Comparison of ENCODE assay signal across 8 cellular contexts in the genomic region with DNA sequence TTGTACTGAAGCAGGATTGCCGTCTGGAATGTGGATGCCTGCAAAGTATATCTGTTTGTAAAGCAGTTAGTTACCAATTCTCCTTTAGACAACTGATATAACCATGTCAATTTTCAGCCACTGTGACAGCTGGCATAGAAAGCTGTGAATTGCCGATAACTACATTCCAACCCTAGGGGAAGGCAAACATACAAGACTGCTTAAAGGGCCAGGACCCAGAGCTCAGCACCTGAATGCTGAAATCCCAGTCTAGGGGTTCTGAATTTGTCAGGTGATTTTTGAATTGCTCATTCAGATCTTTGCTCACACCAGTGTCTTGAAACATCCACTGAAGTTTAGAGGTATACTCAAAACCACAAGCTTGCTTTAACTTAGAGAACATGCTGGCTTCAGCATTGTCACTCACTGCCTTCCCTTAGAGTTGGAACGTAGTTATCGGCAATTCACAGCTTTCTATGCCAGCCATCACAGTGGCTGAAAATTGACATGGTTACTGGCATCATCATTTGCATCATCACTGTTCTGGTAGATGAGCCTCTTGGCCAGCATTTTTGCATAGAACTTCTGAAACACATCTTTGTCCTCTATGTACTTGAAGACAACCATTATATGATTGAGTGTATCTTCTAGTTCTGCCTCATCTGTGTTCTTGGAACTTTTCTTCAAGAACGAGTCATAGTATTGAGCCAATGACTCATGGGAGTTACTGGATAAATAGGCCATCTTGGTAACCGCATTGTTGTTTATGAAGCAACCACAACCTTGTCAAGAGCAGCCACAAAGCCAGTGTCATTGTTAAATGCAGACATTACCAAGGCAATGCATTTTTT.
A peak's percentile ranks its signal among the peaks of the same experiment; 100 is the strongest.
DNase-seq lines count a peak whose midpoint lies in the region; ATAC-seq and TF ChIP-seq lines count a peak whose summit lies in the region.

No MANE protein-coding gene starts in this region.

- no peaks in the 10 kb centered on the region for H3K9me3 ChIP-seq in tibial artery

- no peaks in the 10 kb centered on the region for H3K4me1 ChIP-seq in tibial artery

- TF ChIP-seq POLR2A in NB4 (IDR thresholded peaks at IDR 0.05; ENCODE audit: extremely low read depth, insufficient read length), result no peak

- intact Hi-C loops in tibial artery (cut with DNase I; ENCODE audit: low total_unique reads), result no loop called here

- H3K4me3 ChIP-seq in NB4 (ENCODE audit: low read depth, low read length) (no peak overlapping the region), fibroblast of villous mesenchyme (ENCODE audit: low read depth, low read length) (no peak overlapping the region), tibial artery (no peak overlapping the region)

- TF ChIP-seq CTCF in NB4 (IDR thresholded peaks at IDR 0.05; ENCODE audit: low read depth, low read length), result no peak
- no peak for TF ChIP-seq CTCF in fibroblast of villous mesenchyme (IDR thresholded peaks at IDR 0.05; ENCODE audit: insufficient read depth, low read depth, low read length)
- no peak for TF ChIP-seq CTCF in tibial artery (IDR thresholded peaks at IDR 0.05)

- peak; percentile 93 for ATAC-seq in GM21619 (IDR thresholded peaks at IDR 0.05; ENCODE audit: unreplicated experiment)

- DNase-seq in EH (ENCODE audit: low read depth) (peak; percentile 92), NB4 (ENCODE audit: low read depth) (peak; percentile 76), fibroblast of villous mesenchyme (ENCODE audit: low read depth) (peak; percentile 73), AML-193 (lab: John Stamatoyannopoulos, UW) (no peak), tibial artery (no peak), NCI-H187 treated with DMSO at 0.1 percent for 48 hours (lab: John Stamatoyannopoulos, UW) (no peak)
- no peak for DNase-seq in activated CD8-positive, alpha-beta memory T cell treated with anti-CD3 and anti-CD28 coated beads, Interleukin-2, amount 50 U/mL, for 48 hours

- H3K27ac ChIP-seq in tibial artery, result no peak overlapping the region

- H3K36me3 ChIP-seq in tibial artery, result no peaks in the 10 kb centered on the region

- H3K27me3 ChIP-seq in tibial artery, result no peaks in the 10 kb centered on the region

Comparison
In these comparisons a context has a peak if more than half of its experiments do, and no peak if none do; other contexts are left out.
1. DNase-seq: peak in EH (single experiment), NB4 (single experiment) and fibroblast of villous mesenchyme (single experiment); none in AML-193 (0 of 2), activated CD8-positive, alpha-beta memory T cell treated with anti-CD3 and anti-CD28 coated beads, Interleukin-2, amount 50 U/mL, for 48 hours (single experiment), tibial artery (0 of 2) and NCI-H187 treated with DMSO at 0.1 percent for 48 hours (single experiment).